1 cellular context compared by ENCODE assay signal in the genomic region with DNA sequence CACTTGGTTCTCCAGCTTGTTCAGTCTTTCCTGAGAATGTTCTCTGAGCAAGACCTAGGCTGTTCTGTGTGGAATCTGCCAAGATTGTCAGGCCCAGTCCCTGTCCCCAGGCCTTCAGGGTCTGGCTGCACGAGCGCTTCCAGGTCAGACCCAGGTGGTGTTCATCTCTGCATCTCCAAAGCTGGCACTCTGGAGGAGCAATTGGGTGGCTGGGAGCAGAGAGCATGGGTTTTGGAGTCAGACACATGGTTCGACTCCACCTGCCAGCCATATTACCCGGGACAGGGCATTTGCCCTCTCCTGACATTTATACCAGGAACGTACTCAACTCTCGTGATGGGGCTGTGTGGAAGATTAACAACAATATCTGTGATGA.
TF ChIP-seq lines count a peak whose summit lies in the region.

No MANE protein-coding gene starts in this region.

TF ChIP-seq in HepG2, 621 proteins besides CTCF, POLR2A, EP300 and RAD21:
- TF ChIP-seq PRDM15 (CRISPR knock-in tag; IDR thresholded peaks at IDR 0.05): no peak
- TF ChIP-seq, protein P1, sequence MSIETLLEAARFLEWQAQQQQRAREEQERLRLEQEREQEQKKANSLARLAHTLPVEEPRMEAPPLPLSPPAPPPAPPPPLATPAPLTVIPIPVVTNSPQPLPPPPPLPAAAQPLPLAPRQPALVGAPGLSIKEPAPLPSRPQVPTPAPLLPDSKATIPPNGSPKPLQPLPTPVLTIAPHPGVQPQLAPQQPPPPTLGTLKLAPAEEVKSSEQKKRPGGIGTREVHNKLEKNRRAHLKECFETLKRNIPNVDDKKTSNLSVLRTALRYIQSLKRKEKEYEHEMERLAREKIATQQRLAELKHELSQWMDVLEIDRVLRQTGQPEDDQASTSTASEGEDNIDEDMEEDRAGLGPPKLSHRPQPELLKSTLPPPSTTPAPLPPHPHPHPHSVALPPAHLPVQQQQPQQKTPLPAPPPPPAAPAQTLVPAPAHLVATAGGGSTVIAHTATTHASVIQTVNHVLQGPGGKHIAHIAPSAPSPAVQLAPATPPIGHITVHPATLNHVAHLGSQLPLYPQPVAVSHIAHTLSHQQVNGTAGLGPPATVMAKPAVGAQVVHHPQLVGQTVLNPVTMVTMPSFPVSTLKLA (IDR thresholded peaks at IDR 0.05): peak; percentile 42; the same call in 1 of the 2 replicates
